ENCODE assay signal across 16 cellular contexts in the genomic region with DNA sequence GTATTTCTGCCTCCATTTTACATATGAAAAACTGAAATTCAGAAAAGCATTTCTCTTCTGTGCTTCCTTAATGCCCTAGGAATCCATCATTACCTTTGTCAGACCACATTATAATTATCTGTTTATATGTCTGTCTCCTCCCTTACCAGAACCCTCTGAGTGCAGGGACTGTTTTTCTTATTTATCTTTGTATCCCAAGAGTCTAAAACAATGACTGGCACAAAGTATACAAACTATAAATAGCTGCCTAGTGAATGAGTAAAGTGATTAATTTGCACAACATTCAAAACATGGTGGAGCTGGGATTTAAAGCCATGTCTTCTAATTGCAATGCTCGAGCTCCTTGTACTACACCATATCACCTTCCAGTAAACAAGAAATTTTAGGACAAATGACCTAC.
"Had no signal": no experiment of that assay in that cellular context is flagged by ENCODE, and none has a peak within 500 bp of the region (broad histone marks: within the 10 kb centered on the region; RNA-seq: fewer than 3 reads in every experiment).

No MANE protein-coding gene starts in this region.

- H2AFZ ChIP-seq: hepatocyte, parathyroid adenoma had no signal

- ATAC-seq: body of pancreas; gastroesophageal sphincter; lower lobe of right lung; naive thymus-derived CD4-positive, alpha-beta T cell; stimulated activated effector memory CD8-positive, alpha-beta T cell treated with anti-CD3 and anti-CD28 coated beads, Interleukin-12 subunit alpha, Interleukin-12 subunit beta, amount 100 ng/mL, for 72 hours had no signal

- H3K9ac ChIP-seq: parathyroid adenoma had no signal

- H3K27me3 ChIP-seq: body of pancreas, esophagus squamous epithelium, gastroesophageal sphincter, hepatocyte, thyroid gland had no signal

- H3K79me2 ChIP-seq: hepatocyte, parathyroid adenoma had no signal

- H3K27ac ChIP-seq: body of pancreas, esophagus squamous epithelium, gastroesophageal sphincter, hepatocyte, lower lobe of right lung, parathyroid adenoma, thyroid gland had no signal

- H3K4me3 ChIP-seq: body of pancreas, esophagus squamous epithelium, gastroesophageal sphincter, hepatocyte, lower lobe of right lung, thyroid gland had no signal

- H3K4me1 ChIP-seq: body of pancreas, lower lobe of right lung, parathyroid adenoma had no signal

- H3K9me3 ChIP-seq: body of pancreas, esophagus squamous epithelium, gastroesophageal sphincter, lower lobe of right lung, thyroid gland had no signal

- DNase-seq: activated B cell treated with CpG ODN at 0.5 μM for 24 hours; activated CD4-positive, alpha-beta T cell treated with anti-CD3 and anti-CD28 coated beads, Interleukin-2, amount 50 U/mL, for 1 hour; activated naive CD4-positive, alpha-beta T cell treated with anti-CD3 and anti-CD28 coated beads, Interleukin-2, amount 50 U/mL, for 16 hours; activated T-cell treated with anti-CD3 and anti-CD28 coated beads for 4 hours; amniotic stem cell; body of pancreas; esophagus squamous epithelium; kidney; lower lobe of right lung; naive thymus-derived CD4-positive, alpha-beta T cell; small intestine; thyroid gland had no signal

- H3K4me2 ChIP-seq: hepatocyte had no signal
